ENCODE assay signal across 17 cellular contexts in the genomic region with DNA sequence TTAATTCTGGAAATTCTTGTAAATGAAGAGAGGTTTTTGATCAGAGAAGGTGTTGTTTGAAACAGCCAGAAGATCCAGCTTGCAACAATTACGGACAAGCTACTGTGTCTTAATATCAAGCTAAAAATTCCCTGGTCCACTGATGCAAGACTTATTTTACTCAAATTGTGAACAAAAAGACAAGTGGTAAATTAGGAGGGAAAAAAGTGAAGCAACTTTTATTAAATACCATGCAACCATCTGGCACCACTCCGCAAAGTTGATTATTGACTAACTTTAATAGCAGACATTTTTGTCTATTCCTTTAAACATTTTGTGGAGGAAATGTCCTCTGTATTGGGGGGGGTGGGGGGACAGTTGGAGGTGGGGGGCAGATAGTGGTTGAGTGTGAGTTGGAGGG.
"Had no signal": no experiment of that assay in that cellular context is flagged by ENCODE, and none has a peak within 500 bp of the region (broad histone marks: within the 10 kb centered on the region; RNA-seq: fewer than 3 reads in every experiment).

No MANE protein-coding gene starts in this region.

- H3K4me3 ChIP-seq: esophagus muscularis mucosa, hepatocyte, pancreas, suprapubic skin, transverse colon had no signal

- H3K36me3 ChIP-seq: esophagus muscularis mucosa, pancreas, suprapubic skin, transverse colon had no signal

- DNase-seq: effector memory CD8-positive, alpha-beta T cell; foreskin fibroblast; kidney; left colon; mesendoderm; naive B cell; occipital lobe; pancreas; right cardiac atrium; small intestine; stimulated activated CD4-positive, alpha-beta T cell treated with anti-CD3 and anti-CD28 coated beads, Interleukin-12 subunit alpha, Interleukin-12 subunit beta, amount 100 ng/mL, for 4 hours; stimulated activated naive CD4-positive, alpha-beta T cell treated with Interleukin-2 at 50 U/mL for 16 hours; transverse colon had no signal

- ATAC-seq: effector memory CD8-positive, alpha-beta T cell; left colon; pancreas; right cardiac atrium had no signal

- H3K27ac ChIP-seq: epithelial cell of prostate, hepatocyte, pancreas, suprapubic skin had no signal

- H3K9me3 ChIP-seq: esophagus muscularis mucosa, pancreas, suprapubic skin, transverse colon had no signal

- H3K27me3 ChIP-seq: esophagus muscularis mucosa, hepatocyte, pancreas, suprapubic skin, transverse colon had no signal
